8 cellular contexts compared by ENCODE assay signal in the genomic region with DNA sequence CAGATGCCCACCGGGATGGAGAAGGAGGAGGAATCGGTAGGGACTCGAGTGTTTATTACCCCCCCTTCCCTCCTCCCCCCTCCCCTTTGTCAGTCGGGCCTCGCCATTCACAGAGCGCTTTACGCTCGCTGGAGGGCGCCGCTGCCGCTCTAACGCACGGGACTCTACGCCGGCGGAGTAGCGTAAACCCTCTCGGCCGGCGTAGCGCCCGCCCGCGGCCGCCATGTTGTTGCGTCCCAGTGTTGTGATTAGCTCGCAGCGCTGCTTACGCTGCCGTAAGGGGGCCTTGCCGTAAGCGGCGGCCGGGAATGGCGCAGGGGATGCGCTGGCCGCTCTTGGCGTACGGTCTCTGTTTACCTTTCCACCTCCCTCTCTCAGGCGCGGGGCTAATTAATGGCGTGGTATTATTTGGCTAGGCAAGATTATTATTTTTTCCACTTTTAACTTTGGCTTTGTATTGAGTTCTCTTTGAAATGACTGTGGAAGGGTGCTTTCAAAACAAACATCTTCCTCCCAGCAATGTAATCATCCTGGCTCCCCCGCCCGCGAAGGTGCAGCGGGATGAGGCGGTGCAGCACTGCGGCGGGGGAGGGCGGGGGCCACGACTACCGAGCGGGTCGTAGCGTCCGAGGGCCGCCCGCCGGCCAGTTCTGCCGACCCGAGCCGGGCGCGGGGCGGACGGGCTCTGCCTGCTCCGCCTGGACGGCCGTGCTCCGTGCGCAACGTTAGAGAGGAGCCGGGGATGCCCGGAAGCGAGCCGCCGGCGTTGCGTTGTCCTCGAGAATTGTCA. TPM values are rescaled to one million over a fixed set of nuclear protein-coding genes. Genes with fewer than 3 reads are reported as not detected.
DNase-seq lines count a peak whose midpoint lies in the region; ATAC-seq and TF ChIP-seq lines count a peak whose summit lies in the region.

No MANE protein-coding gene starts in this region.

- peak overlapping the region; percentile 87 for H3K4me3 ChIP-seq in MG63
- peak overlapping the region; percentile 96 for H3K4me3 ChIP-seq in fibroblast of the aortic adventitia (ENCODE audit: low read depth, low read length)

- peak; percentile 47 for TF ChIP-seq CTCF in fibroblast of the aortic adventitia (IDR thresholded peaks at IDR 0.05; ENCODE audit: insufficient read depth, low read length)
- TF ChIP-seq CTCF in nephron (IDR thresholded peaks at IDR 0.05; ENCODE audit: unreplicated experiment in 3 of 3), result peak in 1 of 3 experiments; percentile 20

- peak; percentile 85 for DNase-seq in ELR (ENCODE audit: low read depth)
- peak; percentile 81 for DNase-seq in HCEC 1CT
- peak; percentile 85 for DNase-seq in MG63
- peak; percentile 59 to 63 for DNase-seq in SHP77 (lab: John Stamatoyannopoulos, UW)
- peak; percentile 90 for DNase-seq in activated gamma-delta T cell (lab: John Stamatoyannopoulos, UW)
- peak; percentile 93 for DNase-seq in fibroblast of the aortic adventitia (ENCODE audit: low read depth)
- peak; percentile 95 for DNase-seq in stimulated activated naive CD8-positive, alpha-beta T cell treated with anti-CD3 and anti-CD28 coated beads, Interleukin-15, Interleukin-2, amounts not matched to agents 100 U/mL and 50 U/mL, for 24 hours

- H3K4me1 Mint-ChIP-seq in nephron, result peaks cover 21% of the 10 kb centered on the region

- H3K36me3 Mint-ChIP-seq in nephron (ENCODE audit: low read depth), result peaks cover 12% of the 10 kb centered on the region

- H3K27me3 Mint-ChIP-seq in nephron (ENCODE audit: low read depth), result peaks cover 16% of the 10 kb centered on the region

- no peaks in the 10 kb centered on the region for H3K36me3 ChIP-seq in MG63

- no peaks in the 10 kb centered on the region for H3K9me3 Mint-ChIP-seq in nephron

- H3K27me3 ChIP-seq in MG63, result peaks cover 8% of the 10 kb centered on the region

- no peaks in the 10 kb centered on the region for H3K9me3 ChIP-seq in MG63

- peak overlapping the region; percentile 98 to 100 (median 100) for H3K27ac Mint-ChIP-seq in nephron

- ATAC-seq in stimulated activated naive CD8-positive, alpha-beta T cell treated with anti-CD3 and anti-CD28 coated beads, Interleukin-15, Interleukin-2, amounts not matched to agents 100 U/mL and 50 U/mL, for 24 hours, result peak; percentile 77

- peak overlapping the region; percentile 91 to 95 (median 92) for H3K4me3 Mint-ChIP-seq in nephron

RNA-seq across cellular contexts. Expression of a gene that starts 0.8 kb away (rescaled TPM):
- 12.6 and 18.9 TPM in 2 replicates for total RNA-seq in MG63 (2014; rRNA removed; shearing (Covaris generic); ENCODE audit: low replicate concordance)
- total RNA-seq in fibroblast of the aortic adventitia (ENCODE audit: low replicate concordance), result 22.4 and 31.7 TPM in 2 replicates

Comparison
In these comparisons a context has a peak if more than half of its experiments do, and no peak if none do; other contexts are left out.
1. Peak in every context shown above with its lines: DNase-seq, ATAC-seq and H3K4me3 ChIP-seq.